ENCODE assay signal across 1 cellular context in genomic region chr4:74157743-74158560, GRCh38.
TF ChIP-seq lines count a peak whose summit lies in the region.

TSS of gene MTHFD2L (plus strand) at chr4:74158118. CDS start at chr4:74158139, 21 bp downstream.

TF ChIP-seq in HepG2, 621 proteins besides CTCF, POLR2A, EP300 and RAD21 (continued from another document and continues in another):
- peak; percentile 84; the same call in 1 of the 2 replicates for TF ChIP-seq ARID4A (CRISPR knock-in tag; IDR thresholded peaks at IDR 0.05; ENCODE audit: borderline replicate concordance)
- peak; percentile 39 for TF ChIP-seq FOXA3 (CRISPR knock-in tag; IDR thresholded peaks at IDR 0.05)
- TF ChIP-seq CENPX (CRISPR knock-in tag; IDR thresholded peaks at IDR 0.05): 0 out of 2 replicates have a peak, but pooled peaks have one; percentile 60
- TF ChIP-seq POLR2G (IDR thresholded peaks at IDR 0.05; ENCODE audit: low read depth, low read length): peak; percentile 96
- TF ChIP-seq MIER3 (CRISPR knock-in tag; IDR thresholded peaks at IDR 0.05; ENCODE audit: borderline replicate concordance): peak; percentile 87
- no peak for TF ChIP-seq LRRFIP1 (CRISPR knock-in tag; conservative IDR thresholded peaks at IDR 0.05)
- no peak; the same call in 1 of the 2 replicates for TF ChIP-seq AKAP8 (CRISPR knock-in tag; IDR thresholded peaks at IDR 0.05)
- no peak for TF ChIP-seq ZNF17 (CRISPR knock-in tag; IDR thresholded peaks at IDR 0.05)
- TF ChIP-seq PAXIP1 (CRISPR knock-in tag; conservative IDR thresholded peaks at IDR 0.05): peak; percentile 69
- peak; percentile 75 for TF ChIP-seq ZBTB38 (CRISPR knock-in tag; IDR thresholded peaks at IDR 0.05)
- TF ChIP-seq DR1 (CRISPR knock-in tag; IDR thresholded peaks at IDR 0.05): peak; percentile 85
- no peak for TF ChIP-seq NR2F1 (CRISPR knock-in tag; IDR thresholded peaks at IDR 0.05)
- peak; percentile 85 for TF ChIP-seq GATAD1 (CRISPR knock-in tag; IDR thresholded peaks at IDR 0.05)
- TF ChIP-seq ZFP36L1 (CRISPR knock-in tag; IDR thresholded peaks at IDR 0.05): peak; percentile 27; the same call in 1 of the 2 replicates
- peak; percentile 87; the same call in 1 of the 2 replicates for TF ChIP-seq CBX5 (CRISPR knock-in tag; IDR thresholded peaks at IDR 0.05; ENCODE audit: borderline replicate concordance)
- no peak; the same call in 1 of the 2 replicates for TF ChIP-seq BHLHE40 (IDR thresholded peaks at IDR 0.05; ENCODE audit: low read length)
- no peak for TF ChIP-seq FUBP1 (CRISPR knock-in tag; IDR thresholded peaks at IDR 0.05; ENCODE audit: borderline replicate concordance)
- TF ChIP-seq ZNF746 (CRISPR knock-in tag; IDR thresholded peaks at IDR 0.05): 0 out of 2 replicates have a peak, but pooled peaks have one; percentile 19
- no peak for TF ChIP-seq TRIM24 (CRISPR knock-in tag; IDR thresholded peaks at IDR 0.05)
- TF ChIP-seq NR3C1 (CRISPR knock-in tag; IDR thresholded peaks at IDR 0.05): no peak
- peak; percentile 59; the same call in 1 of the 2 replicates for TF ChIP-seq ZHX2 (IDR thresholded peaks at IDR 0.05; ENCODE audit: low read depth)
- peak; percentile 59; the same call in 1 of the 2 replicates for TF ChIP-seq ZHX2 (CRISPR knock-in tag; IDR thresholded peaks at IDR 0.05; ENCODE audit: borderline replicate concordance)
- peak; percentile 84 for TF ChIP-seq HNRNPL (IDR thresholded peaks at IDR 0.05; ENCODE audit: low read depth, low read length)
- TF ChIP-seq CBFB (CRISPR knock-in tag; IDR thresholded peaks at IDR 0.05): peak; percentile 73
- TF ChIP-seq ZNF670 (CRISPR knock-in tag; IDR thresholded peaks at IDR 0.05; ENCODE audit: borderline replicate concordance): peak; percentile 94; the same call in 1 of the 2 replicates
- TF ChIP-seq ZNF747 (CRISPR knock-in tag; IDR thresholded peaks at IDR 0.05; ENCODE audit: borderline replicate concordance): peak; percentile 75; the same call in 1 of the 2 replicates
- no peak for TF ChIP-seq RARG (CRISPR knock-in tag; IDR thresholded peaks at IDR 0.05; ENCODE audit: low read depth)
- peak; percentile 86 for TF ChIP-seq ZNF691 (CRISPR knock-in tag; IDR thresholded peaks at IDR 0.05; ENCODE audit: borderline replicate concordance, low read depth)
- no peak for TF ChIP-seq RNF219 (CRISPR knock-in tag; IDR thresholded peaks at IDR 0.05)
- peak; percentile 32; the same call in 1 of the 2 replicates for TF ChIP-seq ZNF121 (CRISPR knock-in tag; IDR thresholded peaks at IDR 0.05)
- TF ChIP-seq GTF3A (CRISPR knock-in tag; conservative IDR thresholded peaks at IDR 0.05): 0 out of 2 replicates have a peak, but pooled peaks have one; percentile 51
- TF ChIP-seq SPEN (CRISPR knock-in tag; IDR thresholded peaks at IDR 0.05; ENCODE audit: low read depth): peak; percentile 90
- TF ChIP-seq SALL1 (CRISPR knock-in tag; IDR thresholded peaks at IDR 0.05): peak; percentile 94
- TF ChIP-seq RBM22 (optimal IDR thresholded peaks at IDR 0.05; ENCODE audit: low read length): no peak
- peak; percentile 66; the same call in 1 of the 2 replicates for TF ChIP-seq ZNF547 (CRISPR knock-in tag; IDR thresholded peaks at IDR 0.05)
- peak; percentile 68 for TF ChIP-seq ARID2 (CRISPR knock-in tag; IDR thresholded peaks at IDR 0.05; ENCODE audit: borderline replicate concordance)
- 0 out of 2 replicates have a peak, but pooled peaks have one; percentile 71 for TF ChIP-seq ZNF572 (CRISPR knock-in tag; IDR thresholded peaks at IDR 0.05)
- peak; percentile 95 for TF ChIP-seq GABPB1 (CRISPR knock-in tag; IDR thresholded peaks at IDR 0.05)
- peak; percentile 54; the same call in 1 of the 2 replicates for TF ChIP-seq NR2C2 (CRISPR knock-in tag; IDR thresholded peaks at IDR 0.05; ENCODE audit: borderline replicate concordance)
